In genomic region chr19:11481777-11482383, GRCh38 we compare ENCODE assay signal across 8 cellular contexts. TPM values are rescaled to one million over a fixed set of nuclear protein-coding genes. Genes with fewer than 3 reads are reported as not detected.
DNase-seq lines count a peak whose midpoint lies in the region; ATAC-seq and TF ChIP-seq lines count a peak whose summit lies in the region.

No MANE protein-coding gene starts in this region.

- H3K27me3 ChIP-seq in RWPE2 (ENCODE audit: insufficient read depth, poor library complexity, severe bottlenecking), result peaks cover 27% of the 10 kb centered on the region
- H3K27me3 ChIP-seq in tibial artery, result peaks cover 22 to 77% of the 10 kb centered on the region in 2 donors

- H3K4me1 ChIP-seq in RWPE2 (ENCODE audit: insufficient read depth, poor library complexity, severe bottlenecking) (no peaks in the 10 kb centered on the region), tibial artery (peaks cover 8 to 37% (median 36%) of the 10 kb centered on the region in 4 donors)

- no peak overlapping the region for H3K27ac ChIP-seq in RWPE2 (ENCODE audit: poor library complexity, severe bottlenecking)
- H3K27ac ChIP-seq in tibial artery, result peak overlapping the region in 1 of 2 donors; percentile 10

- peak overlapping the region; percentile 65 for H3K4me3 Mint-ChIP-seq in osteocyte (ENCODE audit: unreplicated experiment)

- H3K9me3 Mint-ChIP-seq in osteocyte (ENCODE audit: unreplicated experiment), result no peaks in the 10 kb centered on the region

- H3K36me3 ChIP-seq in RWPE2 (ENCODE audit: low read depth) (no peaks in the 10 kb centered on the region), tibial artery (peaks cover 12 to 36% (median 27%) of the 10 kb centered on the region in 3 donors)

- no peaks in the 10 kb centered on the region for H3K9me3 ChIP-seq in RWPE2 (ENCODE audit: severe bottlenecking)
- no peaks in the 10 kb centered on the region for H3K9me3 ChIP-seq in tibial artery

- ATAC-seq in GM21619 (IDR thresholded peaks at IDR 0.05; ENCODE audit: unreplicated experiment) (peak; percentile 58), RWPE2 (ENCODE audit: low read depth) (peak; percentile 87)

- H3K27ac Mint-ChIP-seq in osteocyte (ENCODE audit: unreplicated experiment), result no peak overlapping the region

- peak overlapping the region; percentile 30 for H3K4me3 ChIP-seq in RWPE2 (ENCODE audit: severe bottlenecking)
- H3K4me3 ChIP-seq in tibial artery, result peak overlapping the region; percentile 16 to 44

- intact Hi-C loops in tibial artery (cut with DNase I; ENCODE audit: low total_unique reads), result loop anchor here (1.0 kb wide), 1 partner anchor 189 kb away; no protein-coding TSS in a partner anchor

- peak; percentile 98 for DNase-seq in DMS 273 (lab: John Stamatoyannopoulos, UW; ENCODE audit: unreplicated experiment)
- DNase-seq in LHCN-M2 (ENCODE audit: low read depth), result peak; percentile 76
- peak; percentile 82 for DNase-seq in RWPE2 (ENCODE audit: low spot score)
- peak; percentile 89 for DNase-seq in activated effector memory CD4-positive, alpha-beta T cell treated with anti-CD3 and anti-CD28 coated beads, Interleukin-2, amount 50 U/mL, for 16 hours
- DNase-seq in germinal center (ENCODE audit: low spot score), result peak; percentile 90
- DNase-seq in osteocyte (ENCODE audit: extremely low spot score, unreplicated experiment), result no peak
- DNase-seq in tibial artery, result peak; percentile 69 to 83

- no peaks in the 10 kb centered on the region for H3K36me3 Mint-ChIP-seq in osteocyte (ENCODE audit: unreplicated experiment)

- H3K4me1 Mint-ChIP-seq in osteocyte (ENCODE audit: unreplicated experiment), result peaks cover 16% of the 10 kb centered on the region

- peaks cover 30% of the 10 kb centered on the region for H3K27me3 Mint-ChIP-seq in osteocyte (ENCODE audit: unreplicated experiment)

- TF ChIP-seq CTCF in RWPE2 (IDR thresholded peaks at IDR 0.05; ENCODE audit: poor library complexity, severe bottlenecking) (no peak), osteocyte (IDR thresholded peaks at IDR 0.05) (no peak), tibial artery (IDR thresholded peaks at IDR 0.05) (no peak)

RNA-seq across cellular contexts. Expression of gene ELAVL3, which starts 1.0 kb away (rescaled TPM):
- total RNA-seq in LHCN-M2 (2014; rRNA removed), result not detected in 2 replicates
- polyA plus RNA-seq in LHCN-M2 (2012), result not detected
- total RNA-seq in osteocyte, result not detected in 2 replicates

RNA-seq across cellular contexts. Expression of gene ZNF653, which starts 23.8 kb away (rescaled TPM):
- total RNA-seq in LHCN-M2 (2014; rRNA removed), result 7.3 and 12.0 TPM in 2 replicates
- 6.4 TPM for polyA plus RNA-seq in LHCN-M2 (2012)
- total RNA-seq in osteocyte, result 10.3 and 15.1 TPM in 2 replicates

RNA-seq across cellular contexts. Expression of gene PRKCSH, which starts 46.4 kb away (rescaled TPM):
- total RNA-seq in LHCN-M2 (2014; rRNA removed), result 164 and 193 TPM in 2 replicates
- polyA plus RNA-seq in LHCN-M2 (2012), result 256 TPM
- 398 and 415 TPM in 2 replicates for total RNA-seq in osteocyte

RNA-seq across cellular contexts. Expression of gene ODAD3, which starts 47.0 kb away (rescaled TPM):
- total RNA-seq in LHCN-M2 (2014; rRNA removed), result 0.38 and 0.75 TPM in 2 replicates
- polyA plus RNA-seq in LHCN-M2 (2012), result 0.68 TPM
- total RNA-seq in osteocyte, result not detected in 2 replicates

RNA-seq across cellular contexts. Expression of gene ECSIT, which starts 47.1 kb away (rescaled TPM):
- total RNA-seq in LHCN-M2 (2014; rRNA removed) (24.8 and 32.1 TPM in 2 replicates), osteocyte (28.9 and 30.0 TPM in 2 replicates)
- polyA plus RNA-seq in LHCN-M2 (2012), result 18.9 TPM
